14 cellular contexts compared by ENCODE assay signal in genomic region chr3:174409085-174409743, GRCh38.
"Had no signal": no experiment of that assay in that cellular context is flagged by ENCODE, and none has a peak within 500 bp of the region (broad histone marks: within the 10 kb centered on the region; RNA-seq: fewer than 3 reads in every experiment).

No MANE protein-coding gene starts in this region.

- H3K4me3 ChIP-seq: coronary artery, ovary, stomach, thoracic aorta had no signal

- FAIRE-seq: urothelium cell line had no signal

- H3K4me1 ChIP-seq: stomach had no signal

- H3K36me3 Mint-ChIP-seq: activated naive CD4-positive, alpha-beta T cell treated with anti-CD3 and anti-CD28 coated beads, Interleukin-2, amount 50 U/mL, for 24 hours; immature natural killer cell had no signal

- H3K27me3 ChIP-seq: ovary, stomach had no signal

- H3K4me1 Mint-ChIP-seq: activated naive CD4-positive, alpha-beta T cell treated with anti-CD3 and anti-CD28 coated beads, Interleukin-2, amount 50 U/mL, for 24 hours; immature natural killer cell; nephron progenitor cell had no signal

- H3K9me3 ChIP-seq: ovary, stomach, thoracic aorta had no signal

- H3K27ac Mint-ChIP-seq: activated naive CD4-positive, alpha-beta T cell treated with anti-CD3 and anti-CD28 coated beads, Interleukin-2, amount 50 U/mL, for 24 hours; immature natural killer cell; nephron progenitor cell had no signal

- H3K27ac ChIP-seq: coronary artery, epithelial cell of prostate, ovary, stomach, thoracic aorta had no signal

- H3K27me3 Mint-ChIP-seq: activated naive CD4-positive, alpha-beta T cell treated with anti-CD3 and anti-CD28 coated beads, Interleukin-2, amount 50 U/mL, for 24 hours had no signal

- H3K36me3 ChIP-seq: ovary, stomach, thoracic aorta had no signal

- DNase-seq: activated T-cell treated with anti-CD3 and anti-CD28 coated beads, Interleukin-2, amount 50 U/mL, for 1 hour; caudate nucleus; effector memory CD4-positive, alpha-beta T cell; immature natural killer cell; left ventricle myocardium superior; nephron progenitor cell; ovary; stimulated activated CD4-positive, alpha-beta T cell treated with anti-CD3 and anti-CD28 coated beads, Interleukin-4, amount 100 ng/mL, for 4 hours; stomach had no signal

- H3K9me3 Mint-ChIP-seq: nephron progenitor cell had no signal

- H3K4me3 Mint-ChIP-seq: activated naive CD4-positive, alpha-beta T cell treated with anti-CD3 and anti-CD28 coated beads, Interleukin-2, amount 50 U/mL, for 24 hours; immature natural killer cell; nephron progenitor cell had no signal
